16 cellular contexts compared by ENCODE assay signal in the genomic region with DNA sequence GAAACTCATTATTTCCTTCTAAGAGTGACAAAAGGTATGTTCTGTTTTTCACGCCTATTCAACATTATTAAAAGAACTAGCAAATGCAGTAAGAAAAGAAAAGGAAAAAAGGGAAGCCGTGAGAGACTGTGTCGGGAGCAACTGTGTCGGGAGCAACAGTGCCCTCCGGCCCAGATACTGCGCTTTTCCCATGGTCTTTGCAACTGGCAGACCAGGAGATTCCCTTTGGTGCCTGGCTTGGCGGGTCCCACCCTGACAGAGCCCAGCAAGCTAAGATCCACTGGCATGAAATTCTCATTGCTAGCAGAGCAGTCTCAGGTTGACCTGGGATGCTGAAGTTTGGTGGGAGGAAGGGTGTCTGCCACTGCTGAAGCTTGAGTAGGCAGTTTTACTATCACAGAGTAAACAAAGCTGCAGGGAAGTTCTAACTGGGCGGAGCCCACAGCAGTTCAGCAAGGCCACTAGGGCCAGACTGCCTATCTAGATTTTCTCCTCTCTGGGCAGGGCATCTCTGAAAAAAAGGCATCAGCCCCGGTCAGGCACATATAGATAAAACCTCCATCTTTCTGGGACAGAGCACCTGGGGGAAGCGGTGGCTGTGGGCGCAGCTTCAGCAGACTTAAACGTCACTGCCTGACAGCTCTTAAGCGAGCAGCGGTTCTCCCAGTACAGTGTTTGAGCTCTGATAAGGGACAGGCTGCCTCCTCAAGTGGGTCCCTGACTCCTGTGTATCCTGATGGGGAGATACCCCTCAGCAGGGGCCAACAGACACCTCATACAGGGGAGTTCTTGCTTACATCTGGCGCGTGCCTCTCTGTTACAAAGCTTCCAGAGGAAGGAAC.
"Had no signal": no experiment of that assay in that cellular context is flagged by ENCODE, and none has a peak within 500 bp of the region (broad histone marks: within the 10 kb centered on the region; RNA-seq: fewer than 3 reads in every experiment).

No MANE protein-coding gene starts in this region.

- H3K9me3 ChIP-seq: testis, upper lobe of right lung had no signal

- ATAC-seq: activated CD4-positive, alpha-beta T cell treated with anti-CD3 and anti-CD28 coated beads for 36 hours; activated CD8-positive, alpha-beta T cell treated with anti-CD3 and anti-CD28 coated beads for 36 hours; activated naive CD8-positive, alpha-beta T cell treated with anti-CD3 and anti-CD28 coated beads, Interleukin-2, amount 50 U/mL, for 24 hours; heart left ventricle; left ventricle myocardium superior; stimulated activated naive CD8-positive, alpha-beta T cell treated with anti-CD3 and anti-CD28 coated beads, Interleukin-15, amount 100 ng/mL, for 72 hours; upper lobe of right lung had no signal

- H3K4me1 ChIP-seq: heart left ventricle, testis, upper lobe of right lung had no signal

- H3K27me3 ChIP-seq: cardiac muscle cell, heart left ventricle, testis, upper lobe of right lung had no signal

- H3K27ac ChIP-seq: cardiac muscle cell, heart left ventricle, testis, upper lobe of right lung had no signal

- H3K4me3 ChIP-seq: cardiac muscle cell, heart left ventricle, testis, upper lobe of right lung had no signal

- FAIRE-seq: frontal cortex, keratinocyte had no signal

- H3K36me3 ChIP-seq: cardiac muscle cell, heart left ventricle, upper lobe of right lung had no signal

- DNase-seq: activated CD4-positive, alpha-beta T cell treated with anti-CD3 and anti-CD28 coated beads for 36 hours; activated CD8-positive, alpha-beta memory T cell treated with anti-CD3 and anti-CD28 coated beads, Interleukin-2, amount 50 U/mL, for 4 hours; activated CD8-positive, alpha-beta T cell treated with anti-CD3 and anti-CD28 coated beads for 36 hours; activated naive CD8-positive, alpha-beta T cell treated with anti-CD3 and anti-CD28 coated beads, Interleukin-2, amount 50 U/mL, for 24 hours; effector CD8-positive, alpha-beta T cell; heart left ventricle; left ventricle myocardium superior; nephron progenitor cell; stimulated activated CD4-positive, alpha-beta T cell treated with anti-CD3 and anti-CD28 coated beads, Interleukin-4, amount 100 ng/mL, for 4 hours; stimulated activated naive CD8-positive, alpha-beta T cell treated with anti-CD3 and anti-CD28 coated beads, Interleukin-15, amount 100 ng/mL, for 72 hours; T-helper 2 cell; testis; upper lobe of right lung had no signal
